In genomic region chr3:106431698-106432097, GRCh38 we compare ENCODE assay signal across 1 cellular context.
TF ChIP-seq lines count a peak whose summit lies in the region.

No MANE protein-coding gene starts in this region.

TF ChIP-seq in WTC11, 78 proteins besides CTCF, POLR2A, EP300 and RAD21 (continued from another document):
- no peak for TF ChIP-seq ZNF532 (CRISPR knock-in tag; IDR thresholded peaks at IDR 0.05; ENCODE audit: borderline replicate concordance)
